Comparison of ENCODE assay signal across 23 cellular contexts in genomic region chr1:57612833-57613232, GRCh38.
"Had no signal": no experiment of that assay in that cellular context is flagged by ENCODE, and none has a peak within 500 bp of the region (broad histone marks: within the 10 kb centered on the region; RNA-seq: fewer than 3 reads in every experiment).

No MANE protein-coding gene starts in this region.

- H3K9me3 ChIP-seq: colonic mucosa, esophagus muscularis mucosa, esophagus squamous epithelium, gastrocnemius medialis, gastroesophageal sphincter, heart left ventricle, heart right ventricle had no signal

- H3K4me3 ChIP-seq: colonic mucosa, coronary artery, dorsolateral prefrontal cortex, esophagus muscularis mucosa, esophagus squamous epithelium, gastrocnemius medialis, gastroesophageal sphincter, heart left ventricle, heart right ventricle had no signal

- H3K36me3 ChIP-seq: colonic mucosa, esophagus muscularis mucosa, esophagus squamous epithelium, gastrocnemius medialis, gastroesophageal sphincter, heart left ventricle, heart right ventricle had no signal

- DNase-seq: colonic mucosa; cortex of kidney; dermis blood vessel endothelial cell; dorsolateral prefrontal cortex; effector CD4-positive, alpha-beta T cell; effector CD8-positive, alpha-beta T cell; effector memory CD4-positive, alpha-beta T cell; effector memory CD8-positive, alpha-beta T cell; endodermal cell; erythroblast; esophagus squamous epithelium; foreskin fibroblast; foreskin keratinocyte; foreskin melanocyte; gastrocnemius medialis; glutamatergic neuron; head of caudate nucleus; heart left ventricle; heart right ventricle had no signal

- H3K4me1 ChIP-seq: colonic mucosa, esophagus muscularis mucosa, esophagus squamous epithelium, gastroesophageal sphincter had no signal

- H3K27ac ChIP-seq: colonic mucosa, coronary artery, dorsolateral prefrontal cortex, epithelial cell of prostate, esophagus muscularis mucosa, esophagus squamous epithelium, foreskin keratinocyte, gastrocnemius medialis, gastroesophageal sphincter, heart left ventricle, heart right ventricle had no signal

- H3K27me3 ChIP-seq: colonic mucosa, esophagus muscularis mucosa, esophagus squamous epithelium, foreskin keratinocyte, gastrocnemius medialis, gastroesophageal sphincter, heart left ventricle, heart right ventricle had no signal
